36 cellular contexts compared by ENCODE assay signal in genomic region chr14:53916239-53916638, GRCh38. TPM values are rescaled to one million over a fixed set of nuclear protein-coding genes. Genes with fewer than 3 reads are reported as not detected.
"Had no signal": no experiment of that assay in that cellular context is flagged by ENCODE, and none has a peak within 500 bp of the region (broad histone marks: within the 10 kb centered on the region; RNA-seq: fewer than 3 reads in every experiment).

No MANE protein-coding gene starts in this region.

- H3K9ac ChIP-seq: KMS-11 had no signal

- DNase-seq: Karpas-422, Kasumi-1, MG63, MM.1S, MV-4-11, NCI-H1048, NCI-H1092, NCI-H1092 treated with DMSO at 0.1 percent for 48 hours, NCI-H1105, NCI-H1105 treated with DMSO at 0.1 percent for 48 hours, NCI-H1417, NCI-H1417 treated with DMSO at 0.1 percent for 48 hours, NCI-H1436, NCI-H1436 treated with DMSO at 0.1 percent for 48 hours, NCI-H146, NCI-H1694, NCI-H1694 treated with DMSO at 0.1 percent for 48 hours, NCI-H187, NCI-H187 treated with DMSO at 0.1 percent for 48 hours, NCI-H1930, NCI-H2029, NCI-H2029 treated with DMSO at 0.1 percent for 48 hours, NCI-H2081, NCI-H2081 treated with DMSO at 0.1 percent for 48 hours, NCI-H2107, NCI-H2171, NCI-H2171 treated with DMSO at 0.1 percent for 48 hours, NCI-H2227 treated with DMSO at 0.1 percent for 48 hours, NCI-H226, NCI-H345, NCI-H446, NCI-H446 treated with DMSO at 0.1 percent for 48 hours, NCI-H510A, NCI-H510A treated with DMSO at 0.1 percent for 48 hours had no signal

- H3K36me3 ChIP-seq: MG63 had no signal

- H3K4me3 ChIP-seq: MG63 had no signal

- H3K4me2 ChIP-seq: KMS-11 had no signal

- H3K9me3 ChIP-seq: MG63 had no signal

- H3K27me3 ChIP-seq: MG63 had no signal

- H3K27ac ChIP-seq: KMS-11 had no signal

RNA-seq across cellular contexts. Expression of gene BMP4, which starts 40.4 kb away (rescaled TPM):
- total RNA-seq: NCI-H460 had no signal
